ENCODE assay signal across 9 cellular contexts in the genomic region with DNA sequence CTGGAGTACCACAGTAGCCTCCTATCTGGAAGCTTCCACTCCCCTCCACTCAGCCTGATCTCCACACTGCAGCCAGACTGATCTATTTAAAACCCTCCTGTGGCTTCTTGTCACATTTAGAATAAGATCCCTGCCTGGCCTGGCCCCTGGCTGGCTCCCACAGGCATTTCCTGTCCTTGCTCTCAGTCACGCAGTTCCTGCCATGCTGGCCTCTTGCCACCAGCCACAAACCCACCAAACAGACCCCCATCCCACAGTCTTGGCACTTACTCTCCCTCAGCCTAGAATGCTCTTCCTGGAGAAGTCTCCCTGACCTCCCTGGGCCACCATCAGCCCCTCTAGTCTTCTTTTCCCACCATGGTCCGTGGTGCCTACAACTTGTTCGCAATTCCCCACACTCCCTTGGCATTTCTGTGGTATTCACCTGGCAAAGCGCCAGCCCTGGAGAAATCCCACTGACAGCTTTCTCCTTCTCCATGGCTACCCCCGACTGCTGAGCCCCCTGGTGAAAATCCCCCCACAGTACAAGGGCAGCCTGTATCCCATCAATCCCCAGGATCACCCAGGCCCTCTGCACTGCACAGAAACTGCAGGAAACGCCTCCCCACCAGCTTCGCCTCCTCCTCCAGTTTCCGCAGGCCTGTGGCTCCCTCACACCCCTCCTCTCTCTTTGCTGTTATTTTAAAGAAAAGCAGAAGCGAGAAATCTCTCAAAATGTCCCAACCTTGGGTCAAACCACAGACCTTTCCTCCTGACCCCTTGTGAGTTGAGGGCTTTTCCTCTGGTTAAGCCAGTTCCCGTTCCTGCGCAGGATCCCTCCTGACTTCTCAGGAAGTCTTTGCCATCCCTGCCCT.
A peak's percentile ranks its signal among the peaks of the same experiment; 100 is the strongest.
DNase-seq lines count a peak whose midpoint lies in the region; ATAC-seq and TF ChIP-seq lines count a peak whose summit lies in the region.
"Had no signal": no experiment of that assay in that cellular context is flagged by ENCODE, and none has a peak within 500 bp of the region (broad histone marks: within the 10 kb centered on the region; RNA-seq: fewer than 3 reads in every experiment).

No MANE protein-coding gene starts in this region.

- WGBS in right lobe of liver (ENCODE audit: insufficient coverage, low coverage, low lambda C conversion rate, missing lambda C conversion rate): 23% methylated on average over 10 of the region's 11 CpGs

- no peaks in the 10 kb centered on the region for H3K9me2 ChIP-seq in DOHH2 (replicated peaks; ENCODE audit: control insufficient read depth, low read length)

- H3K27me3 ChIP-seq in DOHH2 (ENCODE audit: control insufficient read depth, low read length) (peaks cover 32% of the 10 kb centered on the region), right lobe of liver (no peaks in the 10 kb centered on the region), BE2C (no peaks in the 10 kb centered on the region)
- H3K27me3 ChIP-seq in CD4-positive, alpha-beta memory T cell (ENCODE audit: insufficient read depth, low read length): no peaks in the 10 kb centered on the region

- peak overlapping the region in 3 of 7 donors; percentile 53 to 75 (median 56) for H3K27ac Mint-ChIP-seq in CD4-positive, alpha-beta memory T cell

- no peaks in the 10 kb centered on the region for H3K79me2 ChIP-seq in DOHH2 (ENCODE audit: control insufficient read depth, low read length)

- intact Hi-C loops in right lobe of liver (cut with DNase I): no loop called here
- intact Hi-C loops in CD4-positive, alpha-beta memory T cell (cut with micrococcal nuclease): no loop called here

- no peaks in the 10 kb centered on the region for H3K36me3 Mint-ChIP-seq in CD4-positive, alpha-beta memory T cell

- H3K36me3 ChIP-seq in DOHH2 (ENCODE audit: control insufficient read depth, low read length) (no peaks in the 10 kb centered on the region), right lobe of liver (no peaks in the 10 kb centered on the region), BE2C (no peaks in the 10 kb centered on the region)
- no peaks in the 10 kb centered on the region for H3K36me3 ChIP-seq in CD4-positive, alpha-beta memory T cell (ENCODE audit: insufficient read depth, low read length)

- H3K27ac ChIP-seq in DOHH2 (ENCODE audit: low read depth, low read length) (no peak overlapping the region), right lobe of liver (no peak overlapping the region)
- no peak overlapping the region for H3K27ac ChIP-seq in CD4-positive, alpha-beta memory T cell (ENCODE audit: low read depth, low read length)
- H3K27ac ChIP-seq: epithelial cell of prostate had no signal

- H3K4me1 Mint-ChIP-seq in CD4-positive, alpha-beta memory T cell: peaks cover 4 to 22% (median 15%) of the 10 kb centered on the region in 4 donors

- DNase-seq in activated CD4-positive, CD25-positive, alpha-beta regulatory T cell treated with anti-CD3 and anti-CD28 coated beads, Interleukin-2, amount 50 U/mL, for 72 hours: peak; percentile 21
- DNase-seq in right lobe of liver (peak in 1 of 3 donors; percentile 43), BE2C (no peak)
- DNase-seq in CD4-positive, alpha-beta memory T cell: no peak
- no peak for DNase-seq in stimulated activated naive CD4-positive, alpha-beta T cell treated with Interleukin-2 at 50 U/mL for 16 hours (lab: John Stamatoyannopoulos, UW)

- peaks cover 18% of the 10 kb centered on the region for H3K4me1 ChIP-seq in DOHH2 (ENCODE audit: control insufficient read depth, low read length)
- no peaks in the 10 kb centered on the region for H3K4me1 ChIP-seq in right lobe of liver
- H3K4me1 ChIP-seq in CD4-positive, alpha-beta memory T cell (ENCODE audit: insufficient read depth, low read length): no peaks in the 10 kb centered on the region
- no peaks in the 10 kb centered on the region for H3K4me1 ChIP-seq in BE2C

- H3K27me3 Mint-ChIP-seq in CD4-positive, alpha-beta memory T cell: peaks cover 7 to 9% of the 10 kb centered on the region in 2 donors

- peaks cover 12% of the 10 kb centered on the region for H4K20me1 ChIP-seq in DOHH2 (ENCODE audit: control insufficient read depth, insufficient read depth, low read depth, low read length)

- no peaks in the 10 kb centered on the region for H3F3A ChIP-seq in DOHH2 (ENCODE audit: control insufficient read depth, insufficient read depth)

- peak; percentile 69 for ATAC-seq in GM21360 (IDR thresholded peaks at IDR 0.05; ENCODE audit: unreplicated experiment)
- ATAC-seq in HG03521 (IDR thresholded peaks at IDR 0.05; ENCODE audit: unreplicated experiment): peak; percentile 66
- ATAC-seq in right lobe of liver: peak; percentile 55 to 75 (median 62)

- no peak overlapping the region for H3K4me3 Mint-ChIP-seq in CD4-positive, alpha-beta memory T cell

- peaks cover 0 to 2% (median 0%) of the 10 kb centered on the region in 8 donors for H3K9me3 Mint-ChIP-seq in CD4-positive, alpha-beta memory T cell

- no peak for TF ChIP-seq POLR2A in right lobe of liver (IDR thresholded peaks at IDR 0.05)

- TF ChIP-seq CTCF in DOHH2 (IDR thresholded peaks at IDR 0.05; ENCODE audit: low read depth, low read length, poor library complexity, severe bottlenecking): no peak
- no peak for TF ChIP-seq CTCF in right lobe of liver (IDR thresholded peaks at IDR 0.05)
- TF ChIP-seq CTCF in BE2C (IDR thresholded peaks at IDR 0.05; ENCODE audit: low read depth, low read length): no peak

- H3K4me2 ChIP-seq in DOHH2 (ENCODE audit: low read length): peak overlapping the region; percentile 65

- H3K4me3 ChIP-seq in DOHH2 (ENCODE audit: low read length) (peak overlapping the region; percentile 44), right lobe of liver (no peak overlapping the region), BE2C (ENCODE audit: low read depth, low read length) (no peak overlapping the region)
- no peak overlapping the region for H3K4me3 ChIP-seq in CD4-positive, alpha-beta memory T cell (ENCODE audit: low read length in 2 of 2)

- CTCF ChIA-PET in CD4-positive, alpha-beta memory T cell (lab: Charles Lee; ENCODE audit: partially characterized antibody): no interaction called here

- H3K9me3 ChIP-seq in DOHH2 (ENCODE audit: control insufficient read depth, insufficient read depth, low read length): no peaks in the 10 kb centered on the region
- H3K9me3 ChIP-seq in right lobe of liver: no peaks in the 10 kb centered on the region
- no peaks in the 10 kb centered on the region for H3K9me3 ChIP-seq in CD4-positive, alpha-beta memory T cell (ENCODE audit: control insufficient read depth in 1 of 2, low read length in 2 of 2)
- no peaks in the 10 kb centered on the region for H3K9me3 ChIP-seq in BE2C

- POLR2A ChIA-PET in CD4-positive, alpha-beta memory T cell (lab: Charles Lee; ENCODE audit: partially characterized antibody): no interaction called here
